In the genomic region with DNA sequence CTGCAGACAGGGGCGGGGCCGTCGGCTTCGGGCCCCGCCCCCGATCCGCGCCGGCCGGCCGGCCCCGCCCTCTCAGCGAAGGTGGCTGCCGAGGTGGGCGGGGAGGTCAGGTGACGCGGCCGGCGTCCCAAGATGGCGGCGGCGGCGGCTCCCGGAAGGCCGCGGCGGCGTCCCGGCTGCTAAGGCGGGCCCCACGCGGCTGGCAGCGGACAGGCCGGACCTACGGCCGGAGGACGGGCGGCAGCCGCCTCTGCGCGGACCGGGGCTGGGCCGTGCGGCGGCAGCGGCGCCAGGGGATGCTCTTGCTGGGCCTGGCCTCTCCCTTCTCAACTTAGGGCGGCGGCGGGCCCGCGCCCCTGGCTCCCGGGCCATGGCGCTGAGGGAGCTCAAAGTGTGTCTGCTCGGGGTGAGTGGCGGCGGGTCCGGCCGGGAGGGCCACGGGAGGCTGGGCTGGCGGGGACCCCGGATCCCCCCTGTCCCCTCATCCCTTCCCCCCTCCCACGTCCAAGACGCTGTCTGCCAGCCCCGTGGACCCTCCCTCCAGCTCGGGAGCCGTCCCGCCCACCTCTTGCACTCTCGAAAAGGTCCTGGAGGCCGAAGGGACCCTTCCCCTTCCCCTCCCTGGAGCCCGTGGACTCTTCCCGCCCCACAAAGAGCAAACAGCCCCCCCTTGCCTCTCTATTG, we compare ENCODE assay signal across 8 cellular contexts. TPM values are rescaled to one million over a fixed set of nuclear protein-coding genes. Genes with fewer than 3 reads are reported as not detected.
DNase-seq lines count a peak whose midpoint lies in the region; ATAC-seq and FAIRE-seq lines count a peak whose summit lies in the region.

A gene with protein sequence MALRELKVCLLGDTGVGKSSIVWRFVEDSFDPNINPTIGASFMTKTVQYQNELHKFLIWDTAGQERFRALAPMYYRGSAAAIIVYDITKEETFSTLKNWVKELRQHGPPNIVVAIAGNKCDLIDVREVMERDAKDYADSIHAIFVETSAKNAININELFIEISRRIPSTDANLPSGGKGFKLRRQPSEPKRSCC (plus strand): TSS at position 109 of the 684 bp plus-strand sequence. CDS start 262 bp downstream, at position 371.

- FAIRE-seq in RCC 7860 (lab: Jason Lieb, UNC): no peak

- H3K27ac Mint-ChIP-seq in activated T-helper 17 cell treated with anti-CD3 and anti-CD28 coated beads, Interleukin-2, amount 50 U/mL, for 72 hours: peak within 1 kb of the TSS; percentile 97
- H3K27ac Mint-ChIP-seq in natural killer cell treated with Interleukin-12 subunit alpha and Interleukin-12 subunit beta and Interleukin-15 and Interleukin-18, amount 100 ng/mL, for 72 hours: peak within 1 kb of the TSS; percentile 74 to 92

- peaks cover 49% of the 10 kb centered on the region for H3K4me1 Mint-ChIP-seq in activated T-helper 17 cell treated with anti-CD3 and anti-CD28 coated beads, Interleukin-2, amount 50 U/mL, for 72 hours
- H3K4me1 Mint-ChIP-seq in natural killer cell treated with Interleukin-12 subunit alpha and Interleukin-12 subunit beta and Interleukin-15 and Interleukin-18, amount 100 ng/mL, for 72 hours (ENCODE audit: low read depth in 2 of 2): peaks cover 41 to 51% of the 10 kb centered on the region in 2 donors

- no peaks in the 10 kb centered on the region for H3K9me3 Mint-ChIP-seq in activated T-helper 17 cell treated with anti-CD3 and anti-CD28 coated beads, Interleukin-2, amount 50 U/mL, for 72 hours
- H3K9me3 Mint-ChIP-seq in natural killer cell treated with Interleukin-12 subunit alpha and Interleukin-12 subunit beta and Interleukin-15 and Interleukin-18, amount 100 ng/mL, for 72 hours: no peaks in the 10 kb centered on the region

- H3K36me3 Mint-ChIP-seq in activated T-helper 17 cell treated with anti-CD3 and anti-CD28 coated beads, Interleukin-2, amount 50 U/mL, for 72 hours (ENCODE audit: low read depth): peaks cover 57% of the 10 kb centered on the region
- peaks cover 16% of the 10 kb centered on the region for H3K36me3 Mint-ChIP-seq in natural killer cell treated with Interleukin-12 subunit alpha and Interleukin-12 subunit beta and Interleukin-15 and Interleukin-18, amount 100 ng/mL, for 72 hours

- H3K27me3 Mint-ChIP-seq in activated T-helper 17 cell treated with anti-CD3 and anti-CD28 coated beads, Interleukin-2, amount 50 U/mL, for 72 hours: no peaks in the 10 kb centered on the region
- H3K27me3 Mint-ChIP-seq in natural killer cell treated with Interleukin-12 subunit alpha and Interleukin-12 subunit beta and Interleukin-15 and Interleukin-18, amount 100 ng/mL, for 72 hours: no peaks in the 10 kb centered on the region

- DNase-seq in COR-L47 (lab: John Stamatoyannopoulos, UW) (peak; percentile 60), HPDE6-E6E7 (ENCODE audit: extremely low spot score) (peak; percentile 93), RCC 7860 (ENCODE audit: low spot score) (peak; percentile 81), fibroblast of peridontal ligament (ENCODE audit: extremely low read depth) (peak; percentile 72)
- DNase-seq in natural killer cell treated with Interleukin-12 subunit alpha and Interleukin-12 subunit beta and Interleukin-15 and Interleukin-18, amount 100 ng/mL, for 72 hours (ENCODE audit: low spot score): peak; percentile 93
- DNase-seq in stimulated activated naive CD4-positive, alpha-beta T cell treated with Interleukin-2 at 50 U/mL for 16 hours (lab: John Stamatoyannopoulos, UW): peak; percentile 78

- peak; percentile 81 for ATAC-seq in GM19467 (IDR thresholded peaks at IDR 0.05; ENCODE audit: unreplicated experiment)
- peak; percentile 33 for ATAC-seq in activated T-helper 17 cell treated with anti-CD3 and anti-CD28 coated beads, Interleukin-2, amount 50 U/mL, for 72 hours (replicated peaks)
- ATAC-seq in natural killer cell treated with Interleukin-12 subunit alpha and Interleukin-12 subunit beta and Interleukin-15 and Interleukin-18, amount 100 ng/mL, for 72 hours: peak; percentile 83 to 92

- peak within 1 kb of the TSS; percentile 87 for H3K4me3 Mint-ChIP-seq in activated T-helper 17 cell treated with anti-CD3 and anti-CD28 coated beads, Interleukin-2, amount 50 U/mL, for 72 hours
- H3K4me3 Mint-ChIP-seq in natural killer cell treated with Interleukin-12 subunit alpha and Interleukin-12 subunit beta and Interleukin-15 and Interleukin-18, amount 100 ng/mL, for 72 hours: peak within 1 kb of the TSS; percentile 88

RNA-seq across cellular contexts. Expression of the gene that starts here (rescaled TPM):
- 10 to 100 TPM; 11.6 to 12.8 TPM for total RNA-seq in activated T-helper 17 cell treated with anti-CD3 and anti-CD28 coated beads, Interleukin-2, amount 50 U/mL, for 72 hours
- total RNA-seq in natural killer cell treated with Interleukin-12 subunit alpha and Interleukin-12 subunit beta and Interleukin-15 and Interleukin-18, amount 100 ng/mL, for 72 hours: 10 to 100 TPM; 12.2 to 16.2 TPM

Comparison
In these comparisons a context has a peak if more than half of its experiments do, and no peak if none do; other contexts are left out.
1. Peak in every context shown above with its lines: DNase-seq and ATAC-seq.
2. ATAC-seq: peak in every context shown above with its lines; median percentile 88 in natural killer cell treated with Interleukin-12 subunit alpha and Interleukin-12 subunit beta and Interleukin-15 and Interleukin-18, amount 100 ng/mL, for 72 hours; 81 in GM19467; 33 in activated T-helper 17 cell treated with anti-CD3 and anti-CD28 coated beads, Interleukin-2, amount 50 U/mL, for 72 hours.